Comparison of ENCODE assay signal across 1 cellular context in the genomic region with DNA sequence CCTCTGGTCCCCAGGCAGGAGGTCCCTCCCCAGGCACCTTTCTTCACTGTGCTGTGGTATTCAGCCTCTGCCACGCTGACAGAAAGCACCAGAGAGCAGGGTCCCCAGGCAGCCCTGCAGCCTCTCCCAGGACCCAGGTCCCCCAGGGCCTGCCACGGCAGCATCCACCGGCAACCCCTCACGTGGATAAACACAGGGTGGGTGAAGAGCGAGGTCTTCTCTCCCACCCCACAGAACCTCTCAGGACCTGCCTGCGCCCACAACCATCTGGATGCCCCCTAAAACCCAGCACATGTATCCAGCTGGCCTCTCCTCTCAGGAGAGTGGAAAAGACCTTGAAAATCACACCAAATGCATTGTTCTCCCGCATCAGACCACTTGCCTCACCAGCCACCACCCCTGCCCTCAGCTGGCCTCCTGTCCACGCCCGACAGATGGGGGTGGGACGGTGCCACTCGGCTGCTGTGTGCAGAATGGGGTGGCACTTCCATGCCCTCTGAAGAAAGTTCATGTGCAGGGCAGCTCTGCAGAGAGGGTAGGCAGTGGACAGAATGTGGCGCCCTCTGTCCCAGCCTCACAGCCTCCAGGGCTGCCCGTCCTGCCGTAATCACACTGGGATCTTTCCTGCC.
TF ChIP-seq lines count a peak whose summit lies in the region.

No MANE protein-coding gene starts in this region.

TF ChIP-seq in H1, 55 proteins besides CTCF, POLR2A, EP300 and RAD21:
- TF ChIP-seq CBX5 (IDR thresholded peaks at IDR 0.05; ENCODE audit: low read depth, low read length) (no peak), EZH2 (IDR thresholded peaks at IDR 0.05; ENCODE audit: low read depth, low read length, severe bottlenecking) (no peak), SIX5 (IDR thresholded peaks at IDR 0.05; ENCODE audit: low read depth, low read length) (no peak), SIN3A (conservative IDR thresholded peaks at IDR 0.05 in 1 of 2, IDR thresholded peaks at IDR 0.05 in 1 of 2; ENCODE audit: low read depth in 1 of 2, low read length in 2 of 2) (no peak), CTBP2 (IDR thresholded peaks at IDR 0.05; ENCODE audit: borderline replicate concordance, insufficient read depth, insufficient read length, low read length) (no peak), RXRA (IDR thresholded peaks at IDR 0.05; ENCODE audit: insufficient read depth, low read depth, low read length) (no peak)
